In genomic region chr17:2058521-2059124, GRCh38 we compare ENCODE assay signal across 9 cellular contexts. TPM values are rescaled to one million over a fixed set of nuclear protein-coding genes. Genes with fewer than 3 reads are reported as not detected.
DNase-seq lines count a peak whose midpoint lies in the region; ATAC-seq and TF ChIP-seq lines count a peak whose summit lies in the region.
"Had no signal": no experiment of that assay in that cellular context is flagged by ENCODE, and none has a peak within 500 bp of the region (broad histone marks: within the 10 kb centered on the region; RNA-seq: fewer than 3 reads in every experiment).

No MANE protein-coding gene starts in this region.

- H3K4me1 Mint-ChIP-seq in chondrocyte (ENCODE audit: low read depth) = peaks cover 27% of the 10 kb centered on the region

- H3K27me3 ChIP-seq in left lung (peaks cover 8 to 56% of the 10 kb centered on the region in 2 donors), SJCRH30 (no peaks in the 10 kb centered on the region)

- H3K9me3 ChIP-seq in left lung (no peaks in the 10 kb centered on the region), SJCRH30 (replicated peaks) (no peaks in the 10 kb centered on the region)

- no peaks in the 10 kb centered on the region for H3K9me3 Mint-ChIP-seq in chondrocyte (ENCODE audit: low read depth)
- H3K9me3 Mint-ChIP-seq: stimulated activated naive CD8-positive, alpha-beta T cell treated with anti-CD3 and anti-CD28 coated beads, Interleukin-15, Interleukin-2, amounts not matched to agents 100 ng/mL and 50 ng/mL, for 24 hours had no signal

- H3K36me3 ChIP-seq in left lung = peaks cover 0 to 44% of the 10 kb centered on the region in 2 donors
- no peaks in the 10 kb centered on the region for H3K36me3 ChIP-seq in SJCRH30

- peaks cover 2% of the 10 kb centered on the region for H3K36me3 Mint-ChIP-seq in chondrocyte (ENCODE audit: low read depth)

- TF ChIP-seq CTCF in GM20000 (IDR thresholded peaks at IDR 0.05; ENCODE audit: extremely low read depth, missing control alignments) (peak; percentile 84), chondrocyte (IDR thresholded peaks at IDR 0.05) (peak; percentile 76), left lung (IDR thresholded peaks at IDR 0.05) (peak; percentile 84 to 91)

- H3K27ac ChIP-seq in left lung (peak overlapping the region; percentile 66 to 82), SJCRH30 (no peak overlapping the region)

- H3K4me1 ChIP-seq in left lung (peaks cover 25 to 75% of the 10 kb centered on the region in 2 donors), SJCRH30 (no peaks in the 10 kb centered on the region)

- intact Hi-C loops in left lung (cut with DNase I) = loop anchor here in 1 of 2 donors (5.0 kb wide), 1 partner anchor 184 kb away; no protein-coding TSS in a partner anchor

- DNase-seq in GM20000 (ENCODE audit: low spot score) (peak; percentile 89), UCSD-AML1 (lab: John Stamatoyannopoulos, UW; ENCODE audit: unreplicated experiment) (peak; percentile 87), chondrocyte (ENCODE audit: low spot score) (no peak), left lung (peak; percentile 89 to 98), NCI-H1105 (lab: John Stamatoyannopoulos, UW) (no peak), NCI-H1105 treated with DMSO at 0.1 percent for 48 hours (lab: John Stamatoyannopoulos, UW) (no peak), SJCRH30 (no peak)
- DNase-seq in stimulated activated naive CD4-positive, alpha-beta T cell (lab: John Stamatoyannopoulos, UW) = peak in 5 of 6 experiments; percentile 32 to 56 (median 44)

- no peak overlapping the region for H3K27ac Mint-ChIP-seq in chondrocyte (ENCODE audit: unreplicated experiment)
- H3K27ac Mint-ChIP-seq: stimulated activated naive CD8-positive, alpha-beta T cell treated with anti-CD3 and anti-CD28 coated beads, Interleukin-15, Interleukin-2, amounts not matched to agents 100 ng/mL and 50 ng/mL, for 24 hours had no signal

- ATAC-seq in left lung = peak; percentile 65

- H3K27me3 Mint-ChIP-seq in chondrocyte (ENCODE audit: low read depth) = no peaks in the 10 kb centered on the region

- H3K4me3 ChIP-seq in left lung (peak overlapping the region; percentile 22 to 57), SJCRH30 (no peak overlapping the region)

- H3K4me3 Mint-ChIP-seq in chondrocyte (ENCODE audit: unreplicated experiment) = no peak overlapping the region

RNA-seq across cellular contexts. Expression of gene HIC1, which starts 3.7 kb away (rescaled TPM):
- 3.3 to 9.0 TPM (median 8.8 TPM) in 3 replicates for total RNA-seq in chondrocyte
- 10 to 100 TPM; 25.5 to 28.2 TPM for total RNA-seq in left lung
- 0.13 and 0.18 TPM in 2 replicates for total RNA-seq in SJCRH30 (2014; rRNA removed; shearing (Covaris generic))

RNA-seq across cellular contexts. Expression of gene OVCA2, which starts 16.8 kb away (rescaled TPM):
- total RNA-seq in chondrocyte = 26.6 to 30.2 TPM (median 30.1 TPM) in 3 replicates
- total RNA-seq in left lung = 10 to 100 TPM; 26.1 to 28.7 TPM
- 14.1 and 17.2 TPM in 2 replicates for total RNA-seq in SJCRH30 (2014; rRNA removed; shearing (Covaris generic))

RNA-seq across cellular contexts. Expression of gene DPH1, which starts 28.7 kb away (rescaled TPM):
- total RNA-seq in chondrocyte (29.4 to 43.1 TPM (median 31.3 TPM) in 3 replicates), left lung (10 to 100 TPM; 30.7 to 36.0 TPM)
- total RNA-seq in SJCRH30 (2014; rRNA removed; shearing (Covaris generic)) = 14.4 and 14.6 TPM in 2 replicates

RNA-seq across cellular contexts. Expression of gene RTN4RL1, which starts 33.5 kb away (rescaled TPM):
- 0.47 to 0.95 TPM (median 0.68 TPM) in 3 replicates for total RNA-seq in chondrocyte
- total RNA-seq in left lung = 1 to 10 TPM; 2.7 to 5.1 TPM
- total RNA-seq in SJCRH30 (2014; rRNA removed; shearing (Covaris generic)) = 0.61 and 0.83 TPM in 2 replicates

Comparison
In these comparisons a context has a peak if more than half of its experiments do, and no peak if none do; other contexts are left out.
1. DNase-seq: peak in GM20000 (single experiment), UCSD-AML1 (single experiment), left lung (2 of 2) and stimulated activated naive CD4-positive, alpha-beta T cell (5 of 6); none in chondrocyte (single experiment), NCI-H1105 (single experiment), NCI-H1105 treated with DMSO at 0.1 percent for 48 hours (single experiment) and SJCRH30 (0 of 2).
2. Peak in every context shown above with its lines, with median percentiles within 50 percentile points of each other: CTCF ChIP-seq.